In genomic region chr11:57322881-57323467, GRCh38 we compare ENCODE assay signal across 8 cellular contexts. TPM values are rescaled to one million over a fixed set of nuclear protein-coding genes. Genes with fewer than 3 reads are reported as not detected.
A peak's percentile ranks its signal among the peaks of the same experiment; 100 is the strongest.
DNase-seq lines count a peak whose midpoint lies in the region; ATAC-seq and TF ChIP-seq lines count a peak whose summit lies in the region.

No MANE protein-coding gene starts in this region.

- ATAC-seq in natural killer cell treated with Interleukin-12 subunit alpha and Interleukin-12 subunit beta and Interleukin-15 and Interleukin-18, amount 100 ng/mL, for 72 hours, result no peak
- no peak for ATAC-seq in activated CD4-positive, CD25-positive, alpha-beta regulatory T cell treated with anti-CD3 and anti-CD28 coated beads, Interleukin-2, amount 50 U/mL, for 24 hours

- peak overlapping the region; percentile 71 for H3K4me2 ChIP-seq in Loucy (ENCODE audit: low read depth, low read length, poor library complexity, severe bottlenecking)

- peak overlapping the region; percentile 90 for H3K27ac Mint-ChIP-seq in dendritic cell treated with granulocyte-macrophage colony-stimulating factor and Interleukin-4, amounts not matched to agents 40 ng/mL and 50 ng/mL, for 4 days
- H3K27ac Mint-ChIP-seq in natural killer cell treated with Interleukin-12 subunit alpha and Interleukin-12 subunit beta and Interleukin-15 and Interleukin-18, amount 100 ng/mL, for 72 hours, result peak overlapping the region in 1 of 2 donors; percentile 56

- peaks cover 5% of the 10 kb centered on the region for H4K20me1 ChIP-seq in Loucy (ENCODE audit: insufficient read depth, low read length, poor library complexity, severe bottlenecking)

- peaks cover 4% of the 10 kb centered on the region; the same call in 1 of the 2 replicates for H3K79me2 ChIP-seq in Loucy (ENCODE audit: insufficient read depth, low read length)

- TF ChIP-seq CTCF in AG09309 (IDR thresholded peaks at IDR 0.05; ENCODE audit: control insufficient read depth, insufficient read depth, low read depth, low read length, missing control alignments) (no peak), Loucy (conservative IDR thresholded peaks at IDR 0.05; ENCODE audit: low read length) (no peak)

- peaks cover 59% of the 10 kb centered on the region for H3K4me1 Mint-ChIP-seq in dendritic cell treated with granulocyte-macrophage colony-stimulating factor and Interleukin-4, amounts not matched to agents 40 ng/mL and 50 ng/mL, for 4 days (ENCODE audit: low read depth)
- H3K4me1 Mint-ChIP-seq in natural killer cell treated with Interleukin-12 subunit alpha and Interleukin-12 subunit beta and Interleukin-15 and Interleukin-18, amount 100 ng/mL, for 72 hours (ENCODE audit: low read depth in 2 of 2), result peaks cover 26 to 29% of the 10 kb centered on the region in 2 donors

- no peak overlapping the region for H2AFZ ChIP-seq in Loucy (ENCODE audit: low read length)

- no peak for DNase-seq in AG09309 (ENCODE audit: low read depth)
- no peak for DNase-seq in natural killer cell treated with Interleukin-12 subunit alpha and Interleukin-12 subunit beta and Interleukin-15 and Interleukin-18, amount 100 ng/mL, for 72 hours (ENCODE audit: low spot score)
- DNase-seq in stimulated activated CD4-positive, alpha-beta T cell treated with anti-CD3 and anti-CD28 coated beads, Interleukin-4, amount 100 ng/mL, for 4 hours, result no peak
- no peak for DNase-seq in SK-N-DZ (ENCODE audit: low spot score)
- no peak for DNase-seq in KBM-7

- no peak overlapping the region for H3K4me3 Mint-ChIP-seq in dendritic cell treated with granulocyte-macrophage colony-stimulating factor and Interleukin-4, amounts not matched to agents 40 ng/mL and 50 ng/mL, for 4 days
- H3K4me3 Mint-ChIP-seq in natural killer cell treated with Interleukin-12 subunit alpha and Interleukin-12 subunit beta and Interleukin-15 and Interleukin-18, amount 100 ng/mL, for 72 hours, result peak overlapping the region; percentile 53

- H3K9ac ChIP-seq in Loucy (ENCODE audit: low read depth, low read length, poor library complexity, severe bottlenecking), result no peak overlapping the region

- H3K27me3 Mint-ChIP-seq in dendritic cell treated with granulocyte-macrophage colony-stimulating factor and Interleukin-4, amounts not matched to agents 40 ng/mL and 50 ng/mL, for 4 days, result peaks cover 7% of the 10 kb centered on the region
- H3K27me3 Mint-ChIP-seq in natural killer cell treated with Interleukin-12 subunit alpha and Interleukin-12 subunit beta and Interleukin-15 and Interleukin-18, amount 100 ng/mL, for 72 hours, result no peaks in the 10 kb centered on the region

- no peaks in the 10 kb centered on the region for H3F3A ChIP-seq in Loucy (ENCODE audit: low read depth)

- H3K9me3 Mint-ChIP-seq in dendritic cell treated with granulocyte-macrophage colony-stimulating factor and Interleukin-4, amounts not matched to agents 40 ng/mL and 50 ng/mL, for 4 days, result no peaks in the 10 kb centered on the region
- no peaks in the 10 kb centered on the region for H3K9me3 Mint-ChIP-seq in natural killer cell treated with Interleukin-12 subunit alpha and Interleukin-12 subunit beta and Interleukin-15 and Interleukin-18, amount 100 ng/mL, for 72 hours

- H3K9me3 ChIP-seq in Loucy (ENCODE audit: insufficient read depth, low read depth, low read length), result no peaks in the 10 kb centered on the region

- peaks cover 33% of the 10 kb centered on the region for H3K4me1 ChIP-seq in Loucy (ENCODE audit: insufficient read depth, low read length, poor library complexity, severe bottlenecking)

- H3K9me2 ChIP-seq in Loucy (replicated peaks; ENCODE audit: low read depth, low read length), result no peaks in the 10 kb centered on the region

- H3K36me3 Mint-ChIP-seq in dendritic cell treated with granulocyte-macrophage colony-stimulating factor and Interleukin-4, amounts not matched to agents 40 ng/mL and 50 ng/mL, for 4 days (ENCODE audit: low read depth), result peaks cover 30% of the 10 kb centered on the region
- H3K36me3 Mint-ChIP-seq in natural killer cell treated with Interleukin-12 subunit alpha and Interleukin-12 subunit beta and Interleukin-15 and Interleukin-18, amount 100 ng/mL, for 72 hours, result peaks cover 15% of the 10 kb centered on the region

- peaks cover 20% of the 10 kb centered on the region; the same call in 1 of the 2 replicates for H3K36me3 ChIP-seq in Loucy (ENCODE audit: insufficient read depth, low read length)

- intact Hi-C loops in dendritic cell treated with granulocyte-macrophage colony-stimulating factor and Interleukin-4, amounts not matched to agents 40 ng/mL and 50 ng/mL, for 4 days (cut with micrococcal nuclease), result no loop called here

- H3K27me3 ChIP-seq in Loucy (ENCODE audit: insufficient read depth, low read length, poor library complexity, severe bottlenecking), result no peaks in the 10 kb centered on the region

- in situ Hi-C loops in KBM-7 (cut with MboI; ENCODE audit: low pct_unique_long_range_greater_than_20kb, low sequenced_read_pairs), result no loop called here

- H3K4me3 ChIP-seq in AG09309 (ENCODE audit: control insufficient read depth, low read depth, low read length) (peak overlapping the region; percentile 90), Loucy (ENCODE audit: low read length, poor library complexity, severe bottlenecking) (no peak overlapping the region)

RNA-seq across cellular contexts. Expression of gene TNKS1BP1, which starts 1.8 kb away (rescaled TPM):
- 1 to 10 TPM; 3.0 to 3.2 TPM for total RNA-seq in natural killer cell treated with Interleukin-12 subunit alpha and Interleukin-12 subunit beta and Interleukin-15 and Interleukin-18, amount 100 ng/mL, for 72 hours
- 8.5 and 10.8 TPM in 2 replicates for polyA plus RNA-seq in SK-N-DZ (2014; cell fraction: cytosol; rRNA removed)
- polyA plus RNA-seq in SK-N-DZ (2014; cell fraction: nucleus; rRNA removed), result 17.0 and 19.4 TPM in 2 replicates

RNA-seq across cellular contexts. Expression of gene SSRP1, which starts 12.7 kb away (rescaled TPM):
- 100 to 1,000 TPM; 143 to 210 TPM for total RNA-seq in natural killer cell treated with Interleukin-12 subunit alpha and Interleukin-12 subunit beta and Interleukin-15 and Interleukin-18, amount 100 ng/mL, for 72 hours
- polyA plus RNA-seq in SK-N-DZ (2014; cell fraction: cytosol; rRNA removed), result 201 and 209 TPM in 2 replicates
- 119 and 137 TPM in 2 replicates for polyA plus RNA-seq in SK-N-DZ (2014; cell fraction: nucleus; rRNA removed)

RNA-seq across cellular contexts. Expression of gene P2RX3, which starts 15.2 kb away (rescaled TPM):
- total RNA-seq in natural killer cell treated with Interleukin-12 subunit alpha and Interleukin-12 subunit beta and Interleukin-15 and Interleukin-18, amount 100 ng/mL, for 72 hours, result not detected
- polyA plus RNA-seq in SK-N-DZ (2014; cell fraction: cytosol; rRNA removed), result 22.0 and 31.4 TPM in 2 replicates
- polyA plus RNA-seq in SK-N-DZ (2014; cell fraction: nucleus; rRNA removed), result 27.6 and 42.7 TPM in 2 replicates

RNA-seq across cellular contexts. Expression of gene PRG3, which starts 58.0 kb away (rescaled TPM):
- total RNA-seq in natural killer cell treated with Interleukin-12 subunit alpha and Interleukin-12 subunit beta and Interleukin-15 and Interleukin-18, amount 100 ng/mL, for 72 hours, result not detected
- polyA plus RNA-seq in SK-N-DZ (2014; cell fraction: cytosol; rRNA removed), result not detected in 2 replicates
- polyA plus RNA-seq in SK-N-DZ (2014; cell fraction: nucleus; rRNA removed), result 1.6 TPM in 1 of 2 replicates, not detected in the other
